In genomic region chr5:139273572-139274264, GRCh38 we compare ENCODE assay signal across 8 cellular contexts. TPM values are rescaled to one million over a fixed set of nuclear protein-coding genes. Genes with fewer than 3 reads are reported as not detected.
DNase-seq lines count a peak whose midpoint lies in the region; ATAC-seq and TF ChIP-seq lines count a peak whose summit lies in the region.

No MANE protein-coding gene starts in this region.

- no peak for TF ChIP-seq CTCF in Calu3 (IDR thresholded peaks at IDR 0.05; ENCODE audit: unreplicated experiment)
- TF ChIP-seq CTCF in OCI-LY1 (IDR thresholded peaks at IDR 0.05; ENCODE audit: low read length), result no peak
- no peak for TF ChIP-seq CTCF in epithelial cell of proximal tubule (conservative IDR thresholded peaks at IDR 0.05; ENCODE audit: low read depth, low read length)

- DNase-seq in Calu3 (peak; percentile 96), activated T-cell treated with anti-CD3 and anti-CD28 coated beads for 24 hours (ENCODE audit: low read depth) (peak; percentile 87), epithelial cell of proximal tubule (ENCODE audit: low read depth) (no peak)
- peak; percentile 93 for DNase-seq in stimulated activated CD8-positive, alpha-beta memory T cell treated with anti-CD3 and anti-CD28 coated beads, Interleukin-4, amount 100 ng/mL, for 48 hours

- peak overlapping the region; percentile 59 for H3K27ac ChIP-seq in OCI-LY1 (ENCODE audit: low read depth, low read length, poor library complexity, severe bottlenecking)

- H3K27me3 ChIP-seq in OCI-LY1 (ENCODE audit: insufficient read depth, low read length) (no peaks in the 10 kb centered on the region), mucosa of stomach (ENCODE audit: control insufficient read depth, insufficient read depth, low read length) (no peaks in the 10 kb centered on the region)

- intact Hi-C loops in Calu3 (cut with micrococcal nuclease; ENCODE audit: unreplicated experiment), result loop anchor here (5.0 kb wide), 1 partner anchor 521 kb away; the partner anchor contains the start of gene CTNNA1

- CTCF ChIA-PET in Calu3 (lab: Charles Lee), result interaction anchor here (0.6 to 2.2 kb wide), 8 partner anchors 12 to 1033 kb away, joined by 3 to 11 read pairs (median 3); no protein-coding TSS in a partner anchor

- H3K27ac Mint-ChIP-seq in Calu3 (ENCODE audit: unreplicated experiment), result peak overlapping the region; percentile 3

- H3K36me3 ChIP-seq in OCI-LY1 (ENCODE audit: insufficient read depth, low read length) (peaks cover 36% of the 10 kb centered on the region), mucosa of stomach (ENCODE audit: control insufficient read depth, insufficient read depth, low read length) (no peaks in the 10 kb centered on the region)

- H3K4me2 ChIP-seq in OCI-LY1 (ENCODE audit: low read length), result peak overlapping the region; percentile 99

- peaks cover 27% of the 10 kb centered on the region for H3K79me2 ChIP-seq in OCI-LY1 (ENCODE audit: insufficient read depth, low read length)

- H3K9ac ChIP-seq in OCI-LY1 (ENCODE audit: low read length), result peak overlapping the region; percentile 88
- H3K9ac ChIP-seq in mucosa of stomach (ENCODE audit: low read length), result peak overlapping the region; percentile 71

- H2AFZ ChIP-seq in OCI-LY1 (ENCODE audit: low read length), result no peak overlapping the region

- H3K9me3 Mint-ChIP-seq in Calu3 (ENCODE audit: low read depth, unreplicated experiment), result no peaks in the 10 kb centered on the region

- ATAC-seq in GM19452 (IDR thresholded peaks at IDR 0.05; ENCODE audit: unreplicated experiment) (peak; percentile 80), HG03571 (IDR thresholded peaks at IDR 0.05; ENCODE audit: unreplicated experiment) (peak; percentile 76)

- BruUV-seq in Calu3 (replicated peaks; lab: Mats Ljungman, UMichigan), result no TSS peak

- H3K27me3 Mint-ChIP-seq in Calu3 (ENCODE audit: unreplicated experiment), result no peaks in the 10 kb centered on the region

- H3K9me3 ChIP-seq in OCI-LY1 (ENCODE audit: low read length), result no peaks in the 10 kb centered on the region
- no peaks in the 10 kb centered on the region for H3K9me3 ChIP-seq in mucosa of stomach (ENCODE audit: control insufficient read depth, low read length)

- H4K20me1 ChIP-seq in OCI-LY1 (ENCODE audit: insufficient read depth, low read length), result no peaks in the 10 kb centered on the region

- no peaks in the 10 kb centered on the region for H3F3A ChIP-seq in OCI-LY1 (ENCODE audit: insufficient read depth, low read length)

- peaks cover 46% of the 10 kb centered on the region for H3K4me1 Mint-ChIP-seq in Calu3 (ENCODE audit: low read depth, unreplicated experiment)

- no peaks in the 10 kb centered on the region for H3K9me2 ChIP-seq in OCI-LY1 (ENCODE audit: low read depth, low read length)

- peak overlapping the region; percentile 94 for H3K4me3 Mint-ChIP-seq in Calu3 (ENCODE audit: low read depth, unreplicated experiment)

- H3K36me3 Mint-ChIP-seq in Calu3 (ENCODE audit: insufficient read depth, unreplicated experiment), result peaks cover 58% of the 10 kb centered on the region

- H3K4me3 ChIP-seq in OCI-LY1 (ENCODE audit: low read depth, low read length, poor library complexity, severe bottlenecking) (peak overlapping the region; percentile 78), epithelial cell of proximal tubule (ENCODE audit: low read depth, low read length) (peak overlapping the region; percentile 77), mucosa of stomach (ENCODE audit: low read length) (peak overlapping the region; percentile 64)

- H3K4me1 ChIP-seq in OCI-LY1 (ENCODE audit: insufficient read depth, low read length, severe bottlenecking), result peaks cover 42% of the 10 kb centered on the region
- H3K4me1 ChIP-seq in mucosa of stomach (ENCODE audit: control insufficient read depth, insufficient read depth, low read length), result peaks cover 42% of the 10 kb centered on the region

RNA-seq across cellular contexts. Expression of gene MATR3, which starts 19.8 kb away (rescaled TPM):
- 228 and 230 TPM in 2 replicates for total RNA-seq in Calu3 (2022)
- 175 and 183 TPM in 2 replicates for total RNA-seq in epithelial cell of proximal tubule
